8 cellular contexts compared by ENCODE assay signal in genomic region chr17:37489197-37490001, GRCh38. TPM values are rescaled to one million over a fixed set of nuclear protein-coding genes. Genes with fewer than 3 reads are reported as not detected.
DNase-seq lines count a peak whose midpoint lies in the region; ATAC-seq and TF ChIP-seq lines count a peak whose summit lies in the region.

A gene with protein sequence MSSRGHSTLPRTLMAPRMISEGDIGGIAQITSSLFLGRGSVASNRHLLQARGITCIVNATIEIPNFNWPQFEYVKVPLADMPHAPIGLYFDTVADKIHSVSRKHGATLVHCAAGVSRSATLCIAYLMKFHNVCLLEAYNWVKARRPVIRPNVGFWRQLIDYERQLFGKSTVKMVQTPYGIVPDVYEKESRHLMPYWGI (plus strand): TSS chr17:37489891. CDS start chr17:37512273, 22,382 bp downstream.

- peak within 1 kb of the TSS; percentile 82 for H3K27ac ChIP-seq in MM.1S (ENCODE audit: low read length)
- peak within 1 kb of the TSS; percentile 91 for H3K27ac ChIP-seq in parathyroid adenoma
- peak within 1 kb of the TSS; percentile 97 to 99 (median 98) for H3K27ac ChIP-seq in thyroid gland

- no peaks in the 10 kb centered on the region for H3K9me2 ChIP-seq in MM.1S (replicated peaks; ENCODE audit: insufficient read depth, low read length)

- H3K4me1 ChIP-seq in ES-I3 (ENCODE audit: insufficient read depth, low read length) (peaks cover 12% of the 10 kb centered on the region; the same call in 1 of the 2 replicates), MM.1S (ENCODE audit: low read length) (peaks cover 11% of the 10 kb centered on the region), parathyroid adenoma (peaks cover 8% of the 10 kb centered on the region), thyroid gland (peaks cover 38 to 41% of the 10 kb centered on the region in 2 donors)

- H3K27ac Mint-ChIP-seq in activated naive CD8-positive, alpha-beta T cell treated with anti-CD3 and anti-CD28 coated beads, Interleukin-2, amount 10 ng/mL, durations not matched to agents 7 days and 5 days = peak within 1 kb of the TSS; percentile 91

- DNase-seq in GOT3 (lab: John Stamatoyannopoulos, UW) (peak; percentile 49), MM.1S (peak; percentile 90), SW 1271 (lab: John Stamatoyannopoulos, UW) (peak; percentile 33 to 67), Right ventricle myocardium inferior (ENCODE audit: missing footprints) (peak; percentile 86), thyroid gland (peak; percentile 83 to 85)
- DNase-seq in activated naive CD8-positive, alpha-beta T cell treated with anti-CD3 and anti-CD28 coated beads, Interleukin-2, amount 10 ng/mL, durations not matched to agents 7 days and 5 days = peak; percentile 88

- H3K9me3 ChIP-seq in ES-I3 (ENCODE audit: control insufficient read depth, insufficient read depth, low read length) = no peaks in the 10 kb centered on the region
- no peaks in the 10 kb centered on the region for H3K9me3 ChIP-seq in MM.1S (replicated peaks; ENCODE audit: insufficient read depth, low read length)
- no peaks in the 10 kb centered on the region for H3K9me3 ChIP-seq in parathyroid adenoma (ENCODE audit: control insufficient read depth, low read length)
- no peaks in the 10 kb centered on the region for H3K9me3 ChIP-seq in thyroid gland

- H2AFZ ChIP-seq in MM.1S (ENCODE audit: low read length) = peak within 1 kb of the TSS; percentile 82
- peak within 1 kb of the TSS; percentile 98 for H2AFZ ChIP-seq in parathyroid adenoma

- H3K4me3 ChIP-seq in MM.1S (ENCODE audit: low read length) (peak within 1 kb of the TSS; percentile 80), parathyroid adenoma (ENCODE audit: low read depth, low read length) (peak within 1 kb of the TSS; percentile 75), thyroid gland (replicated peaks in 1 of 3) (peak within 1 kb of the TSS; percentile 79 to 85 (median 81))

- H3K9ac ChIP-seq in ES-I3 (ENCODE audit: low read depth, low read length) = peak within 1 kb of the TSS; percentile 86
- H3K9ac ChIP-seq in MM.1S (ENCODE audit: low read length) = peak within 1 kb of the TSS; percentile 82
- H3K9ac ChIP-seq in parathyroid adenoma = peak within 1 kb of the TSS; percentile 63

- peaks cover 24% of the 10 kb centered on the region for H3K4me1 Mint-ChIP-seq in activated naive CD8-positive, alpha-beta T cell treated with anti-CD3 and anti-CD28 coated beads, Interleukin-2, amount 10 ng/mL, durations not matched to agents 7 days and 5 days

- no peaks in the 10 kb centered on the region for H3K27me3 ChIP-seq in MM.1S (replicated peaks; ENCODE audit: insufficient read depth, low read length)
- H3K27me3 ChIP-seq in parathyroid adenoma (ENCODE audit: control insufficient read depth, insufficient read depth, low read length) = no peaks in the 10 kb centered on the region
- H3K27me3 ChIP-seq in thyroid gland = no peaks in the 10 kb centered on the region

- 1 to 8% methylated on average over 2 to 21 of the region's 100 CpGs for WGBS in thyroid gland, 2 donors

- no peaks in the 10 kb centered on the region for H4K20me1 ChIP-seq in MM.1S (ENCODE audit: insufficient read depth, low read length)

- H3K27me3 Mint-ChIP-seq in activated naive CD8-positive, alpha-beta T cell treated with anti-CD3 and anti-CD28 coated beads, Interleukin-2, amount 10 ng/mL, durations not matched to agents 7 days and 5 days = no peaks in the 10 kb centered on the region

- POLR2A ChIA-PET in activated naive CD8-positive, alpha-beta T cell treated with anti-CD3 and anti-CD28 coated beads, Interleukin-2, amount 10 ng/mL, durations not matched to agents 7 days and 5 days (lab: Charles Lee) = interaction anchor here (0.6 to 2.4 kb wide), 4 partner anchors 30 to 130 kb away, joined by 3 to 8 read pairs (median 3); no protein-coding TSS in a partner anchor

- H3F3A ChIP-seq in MM.1S (ENCODE audit: insufficient read depth, low read length) = peaks cover 11% of the 10 kb centered on the region

- peak; percentile 65 to 92 for TF ChIP-seq POLR2A in thyroid gland (IDR thresholded peaks at IDR 0.05)

- no peaks in the 10 kb centered on the region for H3K36me3 Mint-ChIP-seq in activated naive CD8-positive, alpha-beta T cell treated with anti-CD3 and anti-CD28 coated beads, Interleukin-2, amount 10 ng/mL, durations not matched to agents 7 days and 5 days

- no peak for TF ChIP-seq CTCF in MM.1S (IDR thresholded peaks at IDR 0.05; ENCODE audit: low read length)
- TF ChIP-seq CTCF in parathyroid adenoma (IDR thresholded peaks at IDR 0.05) = no peak
- peak in 1 of 6 experiments; percentile 10 for TF ChIP-seq CTCF in thyroid gland (IDR thresholded peaks at IDR 0.05)

- intact Hi-C loops in Right ventricle myocardium inferior (cut with DNase I) (loop anchor here (5.0 kb wide), 2 partner anchors 82 to 132 kb away; partner anchors contain the start of genes ACACA and TADA2A), thyroid gland (cut with DNase I) (loop anchor here (5.0 kb wide), 2 partner anchors 37 to 82 kb away; partner anchors contain the start of genes ACACA and TADA2A)

- H3K79me2 ChIP-seq in MM.1S (ENCODE audit: low read length) = peaks cover 41% of the 10 kb centered on the region
- H3K79me2 ChIP-seq in parathyroid adenoma = no peaks in the 10 kb centered on the region

- H3K9me3 Mint-ChIP-seq in activated naive CD8-positive, alpha-beta T cell treated with anti-CD3 and anti-CD28 coated beads, Interleukin-2, amount 10 ng/mL, durations not matched to agents 7 days and 5 days = no peaks in the 10 kb centered on the region

- H3K4me2 ChIP-seq in MM.1S (ENCODE audit: low read depth, low read length) (peak within 1 kb of the TSS; percentile 83), parathyroid adenoma (ENCODE audit: low read length) (peak within 1 kb of the TSS; percentile 96)

- peak within 1 kb of the TSS; percentile 91 for H3K4me3 Mint-ChIP-seq in activated naive CD8-positive, alpha-beta T cell treated with anti-CD3 and anti-CD28 coated beads, Interleukin-2, amount 10 ng/mL, durations not matched to agents 7 days and 5 days

- no peaks in the 10 kb centered on the region for H3K36me3 ChIP-seq in ES-I3 (ENCODE audit: insufficient read depth, low read length)
- H3K36me3 ChIP-seq in MM.1S (replicated peaks; ENCODE audit: insufficient read depth, low read length) = no peaks in the 10 kb centered on the region
- no peaks in the 10 kb centered on the region for H3K36me3 ChIP-seq in parathyroid adenoma (ENCODE audit: control insufficient read depth, insufficient read depth, low read length)
- H3K36me3 ChIP-seq in thyroid gland = no peaks in the 10 kb centered on the region

- ATAC-seq in activated naive CD8-positive, alpha-beta T cell treated with anti-CD3 and anti-CD28 coated beads, Interleukin-2, amount 10 ng/mL, durations not matched to agents 7 days and 5 days (ENCODE audit: low read depth) = peak; percentile 85
- ATAC-seq in Right ventricle myocardium inferior = peak; percentile 92

RNA-seq across cellular contexts. Expression of the gene that starts here (rescaled TPM):
- total RNA-seq in activated naive CD8-positive, alpha-beta T cell treated with anti-CD3 and anti-CD28 coated beads, Interleukin-2, amount 10 ng/mL, durations not matched to agents 7 days and 5 days = 1 to 10 TPM; 7.2 to 7.7 TPM
- total RNA-seq in Right ventricle myocardium inferior = 21.5 TPM
- 10 to 100 TPM; 52.7 to 74.5 (median 59.0) TPM for total RNA-seq in thyroid gland

Comparison
In these comparisons a context has a peak if more than half of its experiments do, and no peak if none do; other contexts are left out.
1. Peak in every context shown above with its lines: DNase-seq, ATAC-seq, H3K4me3 ChIP-seq and H3K27ac ChIP-seq.